In the genomic region with DNA sequence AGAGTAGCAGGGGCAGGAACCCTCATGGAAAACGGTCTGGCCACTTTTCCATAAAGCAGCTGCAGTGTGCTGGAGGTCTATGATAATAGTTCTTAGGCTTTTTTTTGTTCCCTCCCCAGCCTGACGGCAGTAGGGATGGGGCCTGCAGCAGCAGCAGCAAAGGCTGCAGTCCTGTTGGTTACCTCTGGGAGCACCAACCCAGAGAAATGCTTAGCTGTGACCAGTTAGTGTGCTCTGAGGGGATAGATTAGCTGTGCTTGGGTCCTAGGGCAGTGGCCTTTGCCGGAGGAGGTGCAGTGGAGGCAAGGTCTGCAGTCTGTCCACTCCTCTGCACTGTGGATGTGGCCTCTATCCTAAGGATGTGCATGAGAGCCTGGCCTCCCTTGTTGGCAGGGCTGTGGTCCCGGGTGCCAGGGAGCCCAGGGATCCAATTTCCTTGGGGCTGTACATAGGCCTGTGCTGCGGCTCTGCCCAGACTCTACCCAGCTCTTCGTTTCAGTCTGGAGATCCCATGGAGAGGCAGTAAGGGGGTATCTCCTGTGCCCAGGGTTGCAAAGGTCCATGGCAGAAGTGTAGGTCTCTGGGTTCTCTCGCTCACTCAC, we compare ENCODE assay signal across 17 cellular contexts.
DNase-seq lines count a peak whose midpoint lies in the region; ATAC-seq and TF ChIP-seq lines count a peak whose summit lies in the region.
"Had no signal": no experiment of that assay in that cellular context is flagged by ENCODE, and none has a peak within 500 bp of the region (broad histone marks: within the 10 kb centered on the region; RNA-seq: fewer than 3 reads in every experiment).

No MANE protein-coding gene starts in this region.

- no TSS peak for BruUV-seq in Calu3 (replicated peaks; lab: Mats Ljungman, UMichigan)

- intact Hi-C loops in Calu3 (cut with micrococcal nuclease; ENCODE audit: unreplicated experiment), result no loop called here

- POLR2A ChIA-PET in WTC11 (lab: Charles Lee), result no interaction called here

- TF ChIP-seq CTCF in GM12865 (IDR thresholded peaks at IDR 0.05; ENCODE audit: insufficient read depth, low read depth, low read length, missing control alignments) (no peak), WTC11 (IDR thresholded peaks at IDR 0.05) (no peak), Calu3 (IDR thresholded peaks at IDR 0.05; ENCODE audit: unreplicated experiment) (no peak)

- H3K4me3 ChIP-seq in GM12865 (ENCODE audit: low read depth, low read length), result no peak overlapping the region
- H3K4me3 ChIP-seq: BLaER1, GM12878, HAP-1 had no signal

- H3K4me1 Mint-ChIP-seq in WTC11, result 0 out of 2 replicates have a peak, but pooled peaks cover 4% of the 10 kb centered on the region
- no peaks in the 10 kb centered on the region for H3K4me1 Mint-ChIP-seq in stimulated activated effector memory CD8-positive, alpha-beta T cell treated with anti-CD3 and anti-CD28 coated beads, Interleukin-12 subunit alpha, Interleukin-12 subunit beta, amount 100 ng/mL, for 72 hours
- H3K4me1 Mint-ChIP-seq in Calu3 (ENCODE audit: low read depth, unreplicated experiment), result no peaks in the 10 kb centered on the region
- H3K4me1 Mint-ChIP-seq: CD14-positive monocyte; CD4-positive, alpha-beta memory T cell; IgD-negative memory B cell had no signal

- H3K4me3 Mint-ChIP-seq in WTC11, result no peak overlapping the region
- H3K4me3 Mint-ChIP-seq in stimulated activated effector memory CD8-positive, alpha-beta T cell treated with anti-CD3 and anti-CD28 coated beads, Interleukin-12 subunit alpha, Interleukin-12 subunit beta, amount 100 ng/mL, for 72 hours, result no peak overlapping the region
- H3K4me3 Mint-ChIP-seq in Calu3 (ENCODE audit: low read depth, unreplicated experiment), result no peak overlapping the region
- H3K4me3 Mint-ChIP-seq: CD14-positive monocyte; CD4-positive, alpha-beta memory T cell; IgD-negative memory B cell had no signal

- peaks cover 23% of the 10 kb centered on the region for H3K9me3 Mint-ChIP-seq in WTC11
- no peaks in the 10 kb centered on the region for H3K9me3 Mint-ChIP-seq in stimulated activated effector memory CD8-positive, alpha-beta T cell treated with anti-CD3 and anti-CD28 coated beads, Interleukin-12 subunit alpha, Interleukin-12 subunit beta, amount 100 ng/mL, for 72 hours
- peaks cover 4% of the 10 kb centered on the region for H3K9me3 Mint-ChIP-seq in Calu3 (ENCODE audit: low read depth, unreplicated experiment)

- no peak overlapping the region for H3K27ac Mint-ChIP-seq in WTC11
- H3K27ac Mint-ChIP-seq in stimulated activated effector memory CD8-positive, alpha-beta T cell treated with anti-CD3 and anti-CD28 coated beads, Interleukin-12 subunit alpha, Interleukin-12 subunit beta, amount 100 ng/mL, for 72 hours, result no peak overlapping the region
- no peak overlapping the region for H3K27ac Mint-ChIP-seq in Calu3 (ENCODE audit: unreplicated experiment)
- H3K27ac Mint-ChIP-seq: CD4-positive, alpha-beta memory T cell; IgD-negative memory B cell had no signal

- peak; percentile 94 for ATAC-seq in WTC11
- peak; percentile 39 for ATAC-seq in stimulated activated effector memory CD8-positive, alpha-beta T cell treated with anti-CD3 and anti-CD28 coated beads, Interleukin-12 subunit alpha, Interleukin-12 subunit beta, amount 100 ng/mL, for 72 hours
- ATAC-seq: GM12878 had no signal

- CTCF ChIA-PET in WTC11 (lab: Charles Lee), result no interaction called here
- CTCF ChIA-PET in Calu3 (lab: Charles Lee), result no interaction called here

- H3K27me3 Mint-ChIP-seq in WTC11 (ENCODE audit: low read depth) (no peaks in the 10 kb centered on the region), Calu3 (ENCODE audit: unreplicated experiment) (no peaks in the 10 kb centered on the region)

- peak; percentile 56 for DNase-seq in GM12865 (ENCODE audit: low read depth)
- no peak for DNase-seq in WTC11 (ENCODE audit: low spot score)
- peak; percentile 10 for DNase-seq in iPS-NIHi7 (ENCODE audit: extremely low spot score)
- DNase-seq in stimulated activated effector memory CD8-positive, alpha-beta T cell treated with anti-CD3 and anti-CD28 coated beads, Interleukin-12 subunit alpha, Interleukin-12 subunit beta, amount 100 ng/mL, for 72 hours (ENCODE audit: low spot score in 2 of 2), result no peak
- no peak for DNase-seq in NCI-H510A treated with DMSO at 0.1 percent for 48 hours (lab: John Stamatoyannopoulos, UW)
- no peak for DNase-seq in RPMI8226
- DNase-seq in Calu3, result no peak
- DNase-seq in NK-92 (lab: John Stamatoyannopoulos, UW; ENCODE audit: unreplicated experiment), result no peak
- DNase-seq: 8988T; CD4-positive, alpha-beta memory T cell; DMS79 treated with DMSO at 0.1 percent for 48 hours; GF-D8 had no signal

- H3K36me3 Mint-ChIP-seq in WTC11 (no peaks in the 10 kb centered on the region), Calu3 (ENCODE audit: insufficient read depth, unreplicated experiment) (no peaks in the 10 kb centered on the region)
- H3K36me3 Mint-ChIP-seq in stimulated activated effector memory CD8-positive, alpha-beta T cell treated with anti-CD3 and anti-CD28 coated beads, Interleukin-12 subunit alpha, Interleukin-12 subunit beta, amount 100 ng/mL, for 72 hours, result no peaks in the 10 kb centered on the region
- H3K36me3 Mint-ChIP-seq: CD14-positive monocyte; CD4-positive, alpha-beta memory T cell; IgD-negative memory B cell had no signal

TF ChIP-seq in WTC11, 78 proteins besides CTCF, POLR2A, EP300 and RAD21 (continues in another document):
- TF ChIP-seq, protein P1, sequence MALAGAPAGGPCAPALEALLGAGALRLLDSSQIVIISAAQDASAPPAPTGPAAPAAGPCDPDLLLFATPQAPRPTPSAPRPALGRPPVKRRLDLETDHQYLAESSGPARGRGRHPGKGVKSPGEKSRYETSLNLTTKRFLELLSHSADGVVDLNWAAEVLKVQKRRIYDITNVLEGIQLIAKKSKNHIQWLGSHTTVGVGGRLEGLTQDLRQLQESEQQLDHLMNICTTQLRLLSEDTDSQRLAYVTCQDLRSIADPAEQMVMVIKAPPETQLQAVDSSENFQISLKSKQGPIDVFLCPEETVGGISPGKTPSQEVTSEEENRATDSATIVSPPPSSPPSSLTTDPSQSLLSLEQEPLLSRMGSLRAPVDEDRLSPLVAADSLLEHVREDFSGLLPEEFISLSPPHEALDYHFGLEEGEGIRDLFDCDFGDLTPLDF (CRISPR knock-in tag; IDR thresholded peaks at IDR 0.05), result no peak
- no peak for TF ChIP-seq TEAD4 (CRISPR knock-in tag; IDR thresholded peaks at IDR 0.05)
- TF ChIP-seq, protein P2, sequence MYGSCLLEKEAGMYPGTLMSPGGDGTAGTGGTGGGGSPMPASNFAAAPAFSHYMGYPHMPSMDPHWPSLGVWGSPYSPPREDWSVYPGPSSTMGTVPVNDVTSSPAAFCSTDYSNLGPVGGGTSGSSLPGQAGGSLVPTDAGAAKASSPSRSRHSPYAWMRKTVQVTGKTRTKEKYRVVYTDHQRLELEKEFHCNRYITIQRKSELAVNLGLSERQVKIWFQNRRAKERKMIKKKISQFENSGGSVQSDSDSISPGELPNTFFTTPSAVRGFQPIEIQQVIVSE (CRISPR knock-in tag; IDR thresholded peaks at IDR 0.05; ENCODE audit: borderline replicate concordance), result no peak
- TF ChIP-seq, protein P3, sequence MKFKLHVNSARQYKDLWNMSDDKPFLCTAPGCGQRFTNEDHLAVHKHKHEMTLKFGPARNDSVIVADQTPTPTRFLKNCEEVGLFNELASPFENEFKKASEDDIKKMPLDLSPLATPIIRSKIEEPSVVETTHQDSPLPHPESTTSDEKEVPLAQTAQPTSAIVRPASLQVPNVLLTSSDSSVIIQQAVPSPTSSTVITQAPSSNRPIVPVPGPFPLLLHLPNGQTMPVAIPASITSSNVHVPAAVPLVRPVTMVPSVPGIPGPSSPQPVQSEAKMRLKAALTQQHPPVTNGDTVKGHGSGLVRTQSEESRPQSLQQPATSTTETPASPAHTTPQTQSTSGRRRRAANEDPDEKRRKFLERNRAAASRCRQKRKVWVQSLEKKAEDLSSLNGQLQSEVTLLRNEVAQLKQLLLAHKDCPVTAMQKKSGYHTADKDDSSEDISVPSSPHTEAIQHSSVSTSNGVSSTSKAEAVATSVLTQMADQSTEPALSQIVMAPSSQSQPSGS (CRISPR knock-in tag; IDR thresholded peaks at IDR 0.05; ENCODE audit: borderline replicate concordance, low read depth), result no peak
- TF ChIP-seq, protein P4, sequence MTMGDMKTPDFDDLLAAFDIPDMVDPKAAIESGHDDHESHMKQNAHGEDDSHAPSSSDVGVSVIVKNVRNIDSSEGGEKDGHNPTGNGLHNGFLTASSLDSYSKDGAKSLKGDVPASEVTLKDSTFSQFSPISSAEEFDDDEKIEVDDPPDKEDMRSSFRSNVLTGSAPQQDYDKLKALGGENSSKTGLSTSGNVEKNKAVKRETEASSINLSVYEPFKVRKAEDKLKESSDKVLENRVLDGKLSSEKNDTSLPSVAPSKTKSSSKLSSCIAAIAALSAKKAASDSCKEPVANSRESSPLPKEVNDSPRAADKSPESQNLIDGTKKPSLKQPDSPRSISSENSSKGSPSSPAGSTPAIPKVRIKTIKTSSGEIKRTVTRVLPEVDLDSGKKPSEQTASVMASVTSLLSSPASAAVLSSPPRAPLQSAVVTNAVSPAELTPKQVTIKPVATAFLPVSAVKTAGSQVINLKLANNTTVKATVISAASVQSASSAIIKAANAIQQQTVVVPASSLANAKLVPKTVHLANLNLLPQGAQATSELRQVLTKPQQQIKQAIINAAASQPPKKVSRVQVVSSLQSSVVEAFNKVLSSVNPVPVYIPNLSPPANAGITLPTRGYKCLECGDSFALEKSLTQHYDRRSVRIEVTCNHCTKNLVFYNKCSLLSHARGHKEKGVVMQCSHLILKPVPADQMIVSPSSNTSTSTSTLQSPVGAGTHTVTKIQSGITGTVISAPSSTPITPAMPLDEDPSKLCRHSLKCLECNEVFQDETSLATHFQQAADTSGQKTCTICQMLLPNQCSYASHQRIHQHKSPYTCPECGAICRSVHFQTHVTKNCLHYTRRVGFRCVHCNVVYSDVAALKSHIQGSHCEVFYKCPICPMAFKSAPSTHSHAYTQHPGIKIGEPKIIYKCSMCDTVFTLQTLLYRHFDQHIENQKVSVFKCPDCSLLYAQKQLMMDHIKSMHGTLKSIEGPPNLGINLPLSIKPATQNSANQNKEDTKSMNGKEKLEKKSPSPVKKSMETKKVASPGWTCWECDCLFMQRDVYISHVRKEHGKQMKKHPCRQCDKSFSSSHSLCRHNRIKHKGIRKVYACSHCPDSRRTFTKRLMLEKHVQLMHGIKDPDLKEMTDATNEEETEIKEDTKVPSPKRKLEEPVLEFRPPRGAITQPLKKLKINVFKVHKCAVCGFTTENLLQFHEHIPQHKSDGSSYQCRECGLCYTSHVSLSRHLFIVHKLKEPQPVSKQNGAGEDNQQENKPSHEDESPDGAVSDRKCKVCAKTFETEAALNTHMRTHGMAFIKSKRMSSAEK (CRISPR knock-in tag; IDR thresholded peaks at IDR 0.05; ENCODE audit: borderline replicate concordance), result no peak

Comparison
In these comparisons a context has a peak if more than half of its experiments do, and no peak if none do; other contexts are left out.
1. DNase-seq: peak in GM12865 (single experiment) and iPS-NIHi7 (single experiment); none in WTC11 (single experiment), stimulated activated effector memory CD8-positive, alpha-beta T cell treated with anti-CD3 and anti-CD28 coated beads, Interleukin-12 subunit alpha, Interleukin-12 subunit beta, amount 100 ng/mL, for 72 hours (0 of 2), NCI-H510A treated with DMSO at 0.1 percent for 48 hours (single experiment), RPMI8226 (single experiment), Calu3 (single experiment) and NK-92 (single experiment).